Comparison of ENCODE assay signal across 8 cellular contexts in the genomic region with DNA sequence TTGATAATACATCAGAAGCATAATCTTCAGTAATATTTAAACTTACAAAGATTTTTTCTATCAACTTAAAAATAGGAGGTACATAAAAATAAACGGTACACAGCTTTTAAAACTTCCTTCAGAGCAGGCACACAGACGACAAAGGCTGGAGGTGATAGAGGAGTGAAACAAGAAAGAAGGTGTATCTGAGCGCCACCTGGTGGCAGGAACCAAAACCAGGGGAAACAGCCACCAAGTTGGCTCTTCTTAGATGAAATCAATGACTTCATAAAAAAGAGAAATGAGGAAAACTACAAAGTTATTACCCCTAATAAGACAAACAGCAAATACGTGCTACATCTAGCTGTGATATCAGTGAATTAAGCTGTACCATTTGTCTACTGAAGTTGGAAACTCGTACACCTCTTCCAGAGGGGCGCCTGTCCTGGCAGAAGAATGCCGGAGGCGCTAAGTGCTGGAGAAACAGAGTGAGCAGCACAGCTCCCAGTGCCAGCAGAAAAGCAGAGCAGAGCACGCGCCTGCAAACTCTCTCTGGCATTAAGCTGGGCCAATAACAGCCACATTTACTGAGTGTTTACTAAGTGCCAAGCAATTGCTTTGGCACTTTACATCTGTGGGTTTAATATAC.
DNase-seq lines count a peak whose midpoint lies in the region; ATAC-seq and TF ChIP-seq lines count a peak whose summit lies in the region.

No MANE protein-coding gene starts in this region.

- TF ChIP-seq CTCF in CD8-positive, alpha-beta T cell (IDR thresholded peaks at IDR 0.05), result peak; percentile 95
- peak; percentile 74 to 88 (median 82) for TF ChIP-seq CTCF in esophagus muscularis mucosa (IDR thresholded peaks at IDR 0.05)
- TF ChIP-seq CTCF in neural progenitor cell (IDR thresholded peaks at IDR 0.05), result peak; percentile 99

- peaks cover 4% of the 10 kb centered on the region for H4K20me1 ChIP-seq in neural progenitor cell (ENCODE audit: low read depth)

- no peaks in the 10 kb centered on the region for H3K9me3 Mint-ChIP-seq in CD8-positive, alpha-beta T cell
- no peaks in the 10 kb centered on the region for H3K9me3 Mint-ChIP-seq in neural progenitor cell

- POLR2A ChIA-PET in CD8-positive, alpha-beta T cell (lab: Charles Lee), result interaction anchor here (0.7 kb wide), 1 partner anchor 268 kb away, joined by 3 read pairs; no protein-coding TSS in a partner anchor

- peaks cover 80% of the 10 kb centered on the region for H3K36me3 Mint-ChIP-seq in CD8-positive, alpha-beta T cell
- H3K36me3 Mint-ChIP-seq in neural progenitor cell, result peaks cover 20% of the 10 kb centered on the region

- no peak for TF ChIP-seq POLR2A in esophagus muscularis mucosa (IDR thresholded peaks at IDR 0.05; ENCODE audit: low read depth)

- CTCF ChIA-PET in CD8-positive, alpha-beta T cell (lab: Charles Lee), result interaction anchor here (0.6 to 2.7 kb wide), 41 partner anchors 9 to 1211 kb away, joined by 3 to 22 read pairs (median 4); a partner anchor contains a TSS

- intact Hi-C loops in CD8-positive, alpha-beta T cell (cut with DNase I, micrococcal nuclease), result loop anchor here (1.0 to 10.0 kb wide), 3 partner anchors 10 to 507 kb away; no protein-coding TSS in a partner anchor
- intact Hi-C loops in esophagus muscularis mucosa (cut with DNase I), result no loop called here

- H3K27ac Mint-ChIP-seq in CD8-positive, alpha-beta T cell, result peak overlapping the region; percentile 38
- H3K27ac Mint-ChIP-seq in neural progenitor cell, result no peak overlapping the region

- no peak overlapping the region for H3K4me2 ChIP-seq in neural progenitor cell

- no peak overlapping the region for H2AFZ ChIP-seq in neural progenitor cell (replicated peaks)

- H3K4me3 Mint-ChIP-seq in CD8-positive, alpha-beta T cell, result no peak overlapping the region
- H3K4me3 Mint-ChIP-seq in neural progenitor cell, result no peak overlapping the region

- no peaks in the 10 kb centered on the region for H3K79me2 ChIP-seq in neural progenitor cell (ENCODE audit: low read depth)

- no peak overlapping the region for H3K27ac ChIP-seq in CD8-positive, alpha-beta T cell (ENCODE audit: low read depth, low read length)
- H3K27ac ChIP-seq in esophagus muscularis mucosa (replicated peaks in 1 of 4), result no peak overlapping the region
- H3K27ac ChIP-seq in neural progenitor cell, result peak overlapping the region; percentile 31

- no peaks in the 10 kb centered on the region for H3K27me3 Mint-ChIP-seq in CD8-positive, alpha-beta T cell (ENCODE audit: low read depth)
- peaks cover 2% of the 10 kb centered on the region for H3K27me3 Mint-ChIP-seq in neural progenitor cell (ENCODE audit: insufficient read depth, low read depth)

- H3F3A ChIP-seq in neural progenitor cell (ENCODE audit: low read depth), result peaks cover 8% of the 10 kb centered on the region

- no peaks in the 10 kb centered on the region for H3K9me3 ChIP-seq in CD8-positive, alpha-beta T cell (ENCODE audit: low read length)
- H3K9me3 ChIP-seq in esophagus muscularis mucosa (no peaks in the 10 kb centered on the region), neural progenitor cell (ENCODE audit: low read depth) (no peaks in the 10 kb centered on the region)

- H3K36me3 ChIP-seq in CD8-positive, alpha-beta T cell (ENCODE audit: insufficient read depth, low read length), result peaks cover 45% of the 10 kb centered on the region
- H3K36me3 ChIP-seq in esophagus muscularis mucosa (peaks cover 51 to 95% (median 74%) of the 10 kb centered on the region in 4 donors), neural progenitor cell (no peaks in the 10 kb centered on the region)

- peaks cover 3% of the 10 kb centered on the region for H3K4me1 Mint-ChIP-seq in CD8-positive, alpha-beta T cell (ENCODE audit: low read depth)
- H3K4me1 Mint-ChIP-seq in neural progenitor cell, result no peaks in the 10 kb centered on the region

- no peak overlapping the region for H3K9ac ChIP-seq in neural progenitor cell

- H3K4me3 ChIP-seq in CD8-positive, alpha-beta T cell (ENCODE audit: low read depth, low read length), result no peak overlapping the region
- H3K4me3 ChIP-seq in esophagus muscularis mucosa (no peak overlapping the region), neural progenitor cell (no peak overlapping the region)

- WGBS in esophagus muscularis mucosa, result 43% methylated on average over 10 of the region's 10 CpGs

- no peak for TF ChIP-seq EP300 in esophagus muscularis mucosa (IDR thresholded peaks at IDR 0.05)

- peak; percentile 50 to 79 (median 70) for DNase-seq in CD8-positive, alpha-beta T cell
- DNase-seq in HuH-7.5 (ENCODE audit: low spot score) (peak; percentile 52), OCI-M1 (lab: John Stamatoyannopoulos, UW) (peak; percentile 83), esophagus muscularis mucosa (ENCODE audit: extremely low spot score) (no peak), neural progenitor cell (ENCODE audit: low spot score) (peak; percentile 74), superior temporal gyrus (ENCODE audit: extremely low spot score) (peak; percentile 86)
- peak; percentile 78 for DNase-seq in activated T-cell treated with anti-CD3 and anti-CD28 coated beads, Interleukin-2, amount 50 U/mL, for 1 hour

- no peaks in the 10 kb centered on the region for H3K27me3 ChIP-seq in CD8-positive, alpha-beta T cell (ENCODE audit: insufficient read depth, low read length)
- no peaks in the 10 kb centered on the region for H3K27me3 ChIP-seq in esophagus muscularis mucosa
- H3K27me3 ChIP-seq in neural progenitor cell, result no peaks in the 10 kb centered on the region

- peak; percentile 78 for ATAC-seq in CD8-positive, alpha-beta T cell
- no peak for ATAC-seq in GM21529 (IDR thresholded peaks at IDR 0.05; ENCODE audit: unreplicated experiment)

- H3K4me1 ChIP-seq in CD8-positive, alpha-beta T cell (ENCODE audit: insufficient read depth, low read length), result no peaks in the 10 kb centered on the region
- H3K4me1 ChIP-seq in esophagus muscularis mucosa (peaks cover 0 to 6% (median 0%) of the 10 kb centered on the region in 4 donors), neural progenitor cell (no peaks in the 10 kb centered on the region)
